ENCODE assay signal across 1 cellular context in genomic region chr3:33128706-33129105, GRCh38.
TF ChIP-seq lines count a peak whose summit lies in the region.

No MANE protein-coding gene starts in this region.

TF ChIP-seq in SK-N-SH treated with all-trans-retinoic acid at 6 μM for 48 hours, 23 proteins besides CTCF, POLR2A, EP300 and RAD21 (continued from another document):
- no peak for TF ChIP-seq CSRNP3 (CRISPR knock-in tag; IDR thresholded peaks at IDR 0.05)
- no peak for TF ChIP-seq SNAI2 (CRISPR knock-in tag; IDR thresholded peaks at IDR 0.05)
- no peak for TF ChIP-seq ZNF70 (CRISPR knock-in tag; IDR thresholded peaks at IDR 0.05)
- TF ChIP-seq ZFP30 (CRISPR knock-in tag; IDR thresholded peaks at IDR 0.05) = no peak
- TF ChIP-seq ZC3H10 (CRISPR knock-in tag; IDR thresholded peaks at IDR 0.05) = no peak
- TF ChIP-seq ZFP3 (CRISPR knock-in tag; IDR thresholded peaks at IDR 0.05) = no peak
- TF ChIP-seq RARB (CRISPR knock-in tag; IDR thresholded peaks at IDR 0.05) = no peak
- TF ChIP-seq ARNTL (CRISPR knock-in tag; IDR thresholded peaks at IDR 0.05; ENCODE audit: borderline replicate concordance, low read depth) = no peak
- TF ChIP-seq ESRRG (CRISPR knock-in tag; IDR thresholded peaks at IDR 0.05) = no peak
- TF ChIP-seq TCF4 (CRISPR knock-in tag; IDR thresholded peaks at IDR 0.05; ENCODE audit: borderline replicate concordance) = no peak
- no peak for TF ChIP-seq ZNF565 (CRISPR knock-in tag; conservative IDR thresholded peaks at IDR 0.05; ENCODE audit: low read depth)
- no peak for TF ChIP-seq PATZ1 (CRISPR knock-in tag; IDR thresholded peaks at IDR 0.05; ENCODE audit: borderline replicate concordance)
- TF ChIP-seq, protein P1, sequence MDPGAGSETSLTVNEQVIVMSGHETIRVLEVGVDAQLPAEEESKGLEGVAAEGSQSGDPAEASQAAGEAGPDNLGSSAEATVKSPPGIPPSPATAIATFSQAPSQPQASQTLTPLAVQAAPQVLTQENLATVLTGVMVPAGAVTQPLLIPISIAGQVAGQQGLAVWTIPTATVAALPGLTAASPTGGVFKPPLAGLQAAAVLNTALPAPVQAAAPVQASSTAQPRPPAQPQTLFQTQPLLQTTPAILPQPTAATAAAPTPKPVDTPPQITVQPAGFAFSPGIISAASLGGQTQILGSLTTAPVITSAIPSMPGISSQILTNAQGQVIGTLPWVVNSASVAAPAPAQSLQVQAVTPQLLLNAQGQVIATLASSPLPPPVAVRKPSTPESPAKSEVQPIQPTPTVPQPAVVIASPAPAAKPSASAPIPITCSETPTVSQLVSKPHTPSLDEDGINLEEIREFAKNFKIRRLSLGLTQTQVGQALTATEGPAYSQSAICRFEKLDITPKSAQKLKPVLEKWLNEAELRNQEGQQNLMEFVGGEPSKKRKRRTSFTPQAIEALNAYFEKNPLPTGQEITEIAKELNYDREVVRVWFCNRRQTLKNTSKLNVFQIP (CRISPR knock-in tag; IDR thresholded peaks at IDR 0.05; ENCODE audit: borderline replicate concordance, low read depth) = no peak
